Comparison of ENCODE assay signal across 9 cellular contexts in genomic region chr21:36068748-36069398, GRCh38. TPM values are rescaled to one million over a fixed set of nuclear protein-coding genes. Genes with fewer than 3 reads are reported as not detected.
DNase-seq lines count a peak whose midpoint lies in the region; ATAC-seq and TF ChIP-seq lines count a peak whose summit lies in the region.
"Had no signal": no experiment of that assay in that cellular context is flagged by ENCODE, and none has a peak within 500 bp of the region (broad histone marks: within the 10 kb centered on the region; RNA-seq: fewer than 3 reads in every experiment).

No MANE protein-coding gene starts in this region.

- H3K4me1 ChIP-seq in right lobe of liver (peaks cover 0 to 38% (median 16%) of the 10 kb centered on the region in 4 donors), tibial nerve (peaks cover 0 to 45% (median 28%) of the 10 kb centered on the region in 4 donors)

- no peak for DNase-seq in activated T-cell treated with anti-CD3 and anti-CD28 coated beads, Interleukin-2, amount 50 U/mL, for 4 hours
- no peak for DNase-seq in activated T-cell treated with anti-CD3 and anti-CD28 coated beads, Interleukin-2, amount 50 U/mL, for 48 hours
- DNase-seq in activated naive CD8-positive, alpha-beta T cell treated with anti-CD3 and anti-CD28 coated beads, Interleukin-2, amount 10 ng/mL, durations not matched to agents 7 days and 5 days, result no peak
- no peak for DNase-seq in right lobe of liver
- no peak for DNase-seq in tibial nerve (ENCODE audit: low spot score in 2 of 2)
- no peak for DNase-seq in hippocampal formation (lab: John Stamatoyannopoulos, UW)
- no peak for DNase-seq in germinal center (ENCODE audit: low spot score)
- DNase-seq: left ventricle myocardium superior had no signal

- intact Hi-C loops in right lobe of liver (cut with DNase I), result no loop called here

- POLR2A ChIA-PET in activated naive CD8-positive, alpha-beta T cell treated with anti-CD3 and anti-CD28 coated beads, Interleukin-2, amount 10 ng/mL, durations not matched to agents 7 days and 5 days (lab: Charles Lee), result interaction anchor here (0.7 to 3.3 kb wide), 8 partner anchors 9 to 251 kb away, joined by 3 to 43 read pairs (median 6); partner anchors contain the start of genes MORC3 and SETD4

- TF ChIP-seq EP300 in tibial nerve (IDR thresholded peaks at IDR 0.05), result no peak

- H3K4me3 ChIP-seq in right lobe of liver (no peak overlapping the region), tibial nerve (no peak overlapping the region)

- no peak overlapping the region for H3K27ac Mint-ChIP-seq in activated naive CD8-positive, alpha-beta T cell treated with anti-CD3 and anti-CD28 coated beads, Interleukin-2, amount 10 ng/mL, durations not matched to agents 7 days and 5 days

- TF ChIP-seq CTCF in right lobe of liver (IDR thresholded peaks at IDR 0.05) (no peak), tibial nerve (IDR thresholded peaks at IDR 0.05) (no peak)

- H3K27ac ChIP-seq in right lobe of liver (peak overlapping the region in 2 of 3 donors; percentile 88 to 94), tibial nerve (peak overlapping the region in 3 of 4 donors; percentile 78 to 88 (median 83))

- 92% methylated on average over 5 of the region's 5 CpGs for WGBS in right lobe of liver (ENCODE audit: insufficient coverage, low coverage, low lambda C conversion rate, missing lambda C conversion rate)
- 95 to 97% methylated on average over 5 of the region's 5 CpGs for WGBS in tibial nerve, 2 donors

- H3K36me3 ChIP-seq in right lobe of liver, result peaks cover 0 to 2% (median under 1%) of the 10 kb centered on the region in 4 donors
- H3K36me3 ChIP-seq in tibial nerve, result peaks cover 0 to 20% (median 6%) of the 10 kb centered on the region in 3 donors

- peak overlapping the region; percentile 88 for H3K4me3 Mint-ChIP-seq in activated T-cell treated with anti-CD3 and anti-CD28 coated beads, Interleukin-2, amount 50 U/mL, for 4 hours
- peak overlapping the region; percentile 88 for H3K4me3 Mint-ChIP-seq in activated naive CD8-positive, alpha-beta T cell treated with anti-CD3 and anti-CD28 coated beads, Interleukin-2, amount 10 ng/mL, durations not matched to agents 7 days and 5 days

- no peaks in the 10 kb centered on the region for H3K9me3 ChIP-seq in right lobe of liver
- H3K9me3 ChIP-seq in tibial nerve, result peaks cover 0 to 3% (median 0%) of the 10 kb centered on the region in 4 donors

- TF ChIP-seq POLR2A in right lobe of liver (IDR thresholded peaks at IDR 0.05) (no peak), tibial nerve (IDR thresholded peaks at IDR 0.05) (no peak)

- H3K27me3 ChIP-seq in right lobe of liver (no peaks in the 10 kb centered on the region), tibial nerve (no peaks in the 10 kb centered on the region)

- ATAC-seq in activated T-cell treated with anti-CD3 and anti-CD28 coated beads, Interleukin-2, amount 50 U/mL, for 4 hours, result no peak
- no peak for ATAC-seq in activated naive CD8-positive, alpha-beta T cell treated with anti-CD3 and anti-CD28 coated beads, Interleukin-2, amount 10 ng/mL, durations not matched to agents 7 days and 5 days (ENCODE audit: low read depth)
- ATAC-seq in right lobe of liver (no peak), GM18868 (IDR thresholded peaks at IDR 0.05; ENCODE audit: unreplicated experiment) (no peak)

- H3K27me3 Mint-ChIP-seq in activated T-cell treated with anti-CD3 and anti-CD28 coated beads, Interleukin-2, amount 50 U/mL, for 4 hours (ENCODE audit: low read depth), result no peaks in the 10 kb centered on the region
- H3K27me3 Mint-ChIP-seq in activated naive CD8-positive, alpha-beta T cell treated with anti-CD3 and anti-CD28 coated beads, Interleukin-2, amount 10 ng/mL, durations not matched to agents 7 days and 5 days, result no peaks in the 10 kb centered on the region

- peaks cover 8% of the 10 kb centered on the region for H3K9me3 Mint-ChIP-seq in activated T-cell treated with anti-CD3 and anti-CD28 coated beads, Interleukin-2, amount 50 U/mL, for 4 hours
- H3K9me3 Mint-ChIP-seq in activated naive CD8-positive, alpha-beta T cell treated with anti-CD3 and anti-CD28 coated beads, Interleukin-2, amount 10 ng/mL, durations not matched to agents 7 days and 5 days, result peaks cover 8% of the 10 kb centered on the region

- peaks cover 22% of the 10 kb centered on the region for H3K36me3 Mint-ChIP-seq in activated T-cell treated with anti-CD3 and anti-CD28 coated beads, Interleukin-2, amount 50 U/mL, for 4 hours (ENCODE audit: insufficient read depth)
- peaks cover 33% of the 10 kb centered on the region for H3K36me3 Mint-ChIP-seq in activated naive CD8-positive, alpha-beta T cell treated with anti-CD3 and anti-CD28 coated beads, Interleukin-2, amount 10 ng/mL, durations not matched to agents 7 days and 5 days

- peaks cover 39% of the 10 kb centered on the region for H3K4me1 Mint-ChIP-seq in activated T-cell treated with anti-CD3 and anti-CD28 coated beads, Interleukin-2, amount 50 U/mL, for 4 hours (ENCODE audit: low read depth)
- H3K4me1 Mint-ChIP-seq in activated naive CD8-positive, alpha-beta T cell treated with anti-CD3 and anti-CD28 coated beads, Interleukin-2, amount 10 ng/mL, durations not matched to agents 7 days and 5 days, result peaks cover 37% of the 10 kb centered on the region

RNA-seq across cellular contexts. Expression of gene CBR1, which starts 1.0 kb away (rescaled TPM):
- 10 to 100 TPM; 45.5 to 57.0 (median 56.8) TPM for total RNA-seq in activated T-cell treated with anti-CD3 and anti-CD28 coated beads, Interleukin-2, amount 50 U/mL, for 4 hours
- total RNA-seq in activated naive CD8-positive, alpha-beta T cell treated with anti-CD3 and anti-CD28 coated beads, Interleukin-2, amount 10 ng/mL, durations not matched to agents 7 days and 5 days, result 10 to 100 TPM; 40.7 to 43.8 TPM
- total RNA-seq in right lobe of liver (100 to 1,000 TPM in 4 of 6 experiments, 10 to 100 TPM in 2; 59.1 to 688 (median 211) TPM), tibial nerve (100 to 1,000 TPM; 159 to 406 (median 222) TPM)

RNA-seq across cellular contexts. Expression of gene SETD4, which starts 8.5 kb away (rescaled TPM):
- 10 to 100 TPM; 15.9 to 18.8 (median 17.2) TPM for total RNA-seq in activated T-cell treated with anti-CD3 and anti-CD28 coated beads, Interleukin-2, amount 50 U/mL, for 4 hours
- 10 to 100 TPM; 20.5 to 29.7 TPM for total RNA-seq in activated naive CD8-positive, alpha-beta T cell treated with anti-CD3 and anti-CD28 coated beads, Interleukin-2, amount 10 ng/mL, durations not matched to agents 7 days and 5 days
- total RNA-seq in right lobe of liver (10 to 100 TPM in 1 of 6 experiments, 1 to 10 TPM in 5; 5.0 to 10.4 (median 7.3) TPM), tibial nerve (10 to 100 TPM; 27.6 to 41.1 (median 31.1) TPM)
